Comparison of ENCODE assay signal across 1 cellular context in the genomic region with DNA sequence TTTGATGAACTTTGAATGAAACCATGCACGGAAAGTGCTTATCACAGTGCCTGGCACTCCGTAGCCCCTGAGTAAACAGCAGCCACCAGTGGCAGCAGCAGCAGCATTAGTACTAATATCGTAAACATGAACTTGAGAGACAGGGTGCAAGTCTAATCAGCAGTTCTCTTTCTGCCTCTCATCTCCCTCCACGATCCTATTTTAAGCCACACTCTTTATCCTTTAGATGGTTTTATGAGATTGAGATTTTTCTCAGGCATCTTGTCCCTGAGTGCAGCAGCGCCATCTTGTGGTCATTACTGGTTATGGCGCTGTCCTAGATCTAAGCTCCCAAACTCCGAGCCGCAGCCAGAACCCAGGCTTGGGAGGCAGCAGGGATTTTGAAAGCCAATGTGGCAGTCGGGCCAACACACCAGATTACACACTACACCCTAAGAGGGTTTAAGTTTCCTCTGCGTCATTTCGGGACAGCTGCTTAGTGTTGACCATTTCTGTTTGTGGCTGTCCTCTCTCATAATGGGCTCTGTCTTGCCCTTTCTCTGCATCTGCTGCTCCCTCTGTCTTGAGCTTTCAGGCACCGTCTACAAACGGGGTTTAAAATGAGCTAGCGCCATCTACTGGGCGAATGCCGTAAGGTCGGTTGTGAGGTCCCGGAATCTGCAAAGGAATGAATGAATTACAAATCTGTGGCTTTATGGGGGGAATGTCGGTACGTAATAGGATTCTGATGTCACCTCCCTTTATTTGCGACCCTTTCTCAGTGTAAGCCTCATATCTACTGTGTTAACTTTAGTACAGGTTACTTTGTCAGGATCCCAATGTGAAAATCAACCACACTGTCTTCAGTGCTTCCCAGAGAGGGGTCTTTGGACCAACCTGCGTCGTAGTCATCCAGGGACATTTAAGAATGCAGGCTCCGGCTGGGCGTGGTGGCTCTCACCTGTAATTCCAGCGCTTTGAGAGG.
TF ChIP-seq lines count a peak whose summit lies in the region.

No MANE protein-coding gene starts in this region.

TF ChIP-seq in K562, 482 proteins besides CTCF, POLR2A, EP300 and RAD21 (continued from another document and continues in another):
- TF ChIP-seq TAF9B (IDR thresholded peaks at IDR 0.05; ENCODE audit: partially characterized antibody) (no peak), KAT8 (IDR thresholded peaks at IDR 0.05; ENCODE audit: low read depth) (no peak), ZNF124 (CRISPR knock-in tag; IDR thresholded peaks at IDR 0.05) (no peak), CBX2 (IDR thresholded peaks at IDR 0.05; ENCODE audit: insufficient read depth, low read length, poor library complexity, severe bottlenecking) (no peak), RB1 (IDR thresholded peaks at IDR 0.05; ENCODE audit: low read depth) (peak; percentile 43; the same call in 1 of the 2 replicates), NR2C2 (CRISPR knock-in tag; IDR thresholded peaks at IDR 0.05) (no peak), NR2C2 (tag; IDR thresholded peaks at IDR 0.05) (no peak), TARDBP (IDR thresholded peaks at IDR 0.05) (peak; percentile 74; the same call in 1 of the 2 replicates), DIDO1 (tag; IDR thresholded peaks at IDR 0.05; ENCODE audit: low read depth) (no peak), TCF7L2 (IDR thresholded peaks at IDR 0.05; ENCODE audit: low read depth, low read length) (no peak), ZNF384 (IDR thresholded peaks at IDR 0.05; ENCODE audit: low read depth, low read length) (peak; percentile 4; the same call in 1 of the 2 replicates), HBP1 (CRISPR knock-in tag; IDR thresholded peaks at IDR 0.05) (no peak), NR1H2 (CRISPR knock-in tag; IDR thresholded peaks at IDR 0.05) (no peak), ZNF23 (CRISPR knock-in tag; IDR thresholded peaks at IDR 0.05) (no peak), ZBTB1 (CRISPR knock-in tag; IDR thresholded peaks at IDR 0.05; ENCODE audit: borderline replicate concordance, low read depth) (no peak), ATF7 (IDR thresholded peaks at IDR 0.05) (0 out of 2 replicates have a peak, but pooled peaks have one; percentile 42), ATF1 (CRISPR knock-in tag; IDR thresholded peaks at IDR 0.05) (no peak), ATF1 (tag; IDR thresholded peaks at IDR 0.05) (peak; percentile 28; the same call in 1 of the 2 replicates), TBL1XR1 (IDR thresholded peaks at IDR 0.05; ENCODE audit: low read length in 2 of 2) (no peak), HNRNPL (IDR thresholded peaks at IDR 0.05; ENCODE audit: low read depth, low read length) (no peak), PTBP1 (IDR thresholded peaks at IDR 0.05; ENCODE audit: low read depth, low read length) (no peak), GTF2F1 (IDR thresholded peaks at IDR 0.05; ENCODE audit: low read depth, low read length) (no peak), ZFPM2 (CRISPR knock-in tag; IDR thresholded peaks at IDR 0.05) (no peak), ATF6 (CRISPR knock-in tag; IDR thresholded peaks at IDR 0.05) (no peak)
- TF ChIP-seq, protein P1, sequence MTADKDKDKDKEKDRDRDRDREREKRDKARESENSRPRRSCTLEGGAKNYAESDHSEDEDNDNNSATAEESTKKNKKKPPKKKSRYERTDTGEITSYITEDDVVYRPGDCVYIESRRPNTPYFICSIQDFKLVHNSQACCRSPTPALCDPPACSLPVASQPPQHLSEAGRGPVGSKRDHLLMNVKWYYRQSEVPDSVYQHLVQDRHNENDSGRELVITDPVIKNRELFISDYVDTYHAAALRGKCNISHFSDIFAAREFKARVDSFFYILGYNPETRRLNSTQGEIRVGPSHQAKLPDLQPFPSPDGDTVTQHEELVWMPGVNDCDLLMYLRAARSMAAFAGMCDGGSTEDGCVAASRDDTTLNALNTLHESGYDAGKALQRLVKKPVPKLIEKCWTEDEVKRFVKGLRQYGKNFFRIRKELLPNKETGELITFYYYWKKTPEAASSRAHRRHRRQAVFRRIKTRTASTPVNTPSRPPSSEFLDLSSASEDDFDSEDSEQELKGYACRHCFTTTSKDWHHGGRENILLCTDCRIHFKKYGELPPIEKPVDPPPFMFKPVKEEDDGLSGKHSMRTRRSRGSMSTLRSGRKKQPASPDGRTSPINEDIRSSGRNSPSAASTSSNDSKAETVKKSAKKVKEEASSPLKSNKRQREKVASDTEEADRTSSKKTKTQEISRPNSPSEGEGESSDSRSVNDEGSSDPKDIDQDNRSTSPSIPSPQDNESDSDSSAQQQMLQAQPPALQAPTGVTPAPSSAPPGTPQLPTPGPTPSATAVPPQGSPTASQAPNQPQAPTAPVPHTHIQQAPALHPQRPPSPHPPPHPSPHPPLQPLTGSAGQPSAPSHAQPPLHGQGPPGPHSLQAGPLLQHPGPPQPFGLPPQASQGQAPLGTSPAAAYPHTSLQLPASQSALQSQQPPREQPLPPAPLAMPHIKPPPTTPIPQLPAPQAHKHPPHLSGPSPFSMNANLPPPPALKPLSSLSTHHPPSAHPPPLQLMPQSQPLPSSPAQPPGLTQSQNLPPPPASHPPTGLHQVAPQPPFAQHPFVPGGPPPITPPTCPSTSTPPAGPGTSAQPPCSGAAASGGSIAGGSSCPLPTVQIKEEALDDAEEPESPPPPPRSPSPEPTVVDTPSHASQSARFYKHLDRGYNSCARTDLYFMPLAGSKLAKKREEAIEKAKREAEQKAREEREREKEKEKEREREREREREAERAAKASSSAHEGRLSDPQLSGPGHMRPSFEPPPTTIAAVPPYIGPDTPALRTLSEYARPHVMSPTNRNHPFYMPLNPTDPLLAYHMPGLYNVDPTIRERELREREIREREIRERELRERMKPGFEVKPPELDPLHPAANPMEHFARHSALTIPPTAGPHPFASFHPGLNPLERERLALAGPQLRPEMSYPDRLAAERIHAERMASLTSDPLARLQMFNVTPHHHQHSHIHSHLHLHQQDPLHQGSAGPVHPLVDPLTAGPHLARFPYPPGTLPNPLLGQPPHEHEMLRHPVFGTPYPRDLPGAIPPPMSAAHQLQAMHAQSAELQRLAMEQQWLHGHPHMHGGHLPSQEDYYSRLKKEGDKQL (CRISPR knock-in tag; IDR thresholded peaks at IDR 0.05; ENCODE audit: borderline replicate concordance) = no peak
- TF ChIP-seq, protein P2, sequence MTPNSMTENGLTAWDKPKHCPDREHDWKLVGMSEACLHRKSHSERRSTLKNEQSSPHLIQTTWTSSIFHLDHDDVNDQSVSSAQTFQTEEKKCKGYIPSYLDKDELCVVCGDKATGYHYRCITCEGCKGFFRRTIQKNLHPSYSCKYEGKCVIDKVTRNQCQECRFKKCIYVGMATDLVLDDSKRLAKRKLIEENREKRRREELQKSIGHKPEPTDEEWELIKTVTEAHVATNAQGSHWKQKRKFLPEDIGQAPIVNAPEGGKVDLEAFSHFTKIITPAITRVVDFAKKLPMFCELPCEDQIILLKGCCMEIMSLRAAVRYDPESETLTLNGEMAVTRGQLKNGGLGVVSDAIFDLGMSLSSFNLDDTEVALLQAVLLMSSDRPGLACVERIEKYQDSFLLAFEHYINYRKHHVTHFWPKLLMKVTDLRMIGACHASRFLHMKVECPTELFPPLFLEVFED (CRISPR knock-in tag; conservative IDR thresholded peaks at IDR 0.05) = no peak
- TF ChIP-seq, protein P3, sequence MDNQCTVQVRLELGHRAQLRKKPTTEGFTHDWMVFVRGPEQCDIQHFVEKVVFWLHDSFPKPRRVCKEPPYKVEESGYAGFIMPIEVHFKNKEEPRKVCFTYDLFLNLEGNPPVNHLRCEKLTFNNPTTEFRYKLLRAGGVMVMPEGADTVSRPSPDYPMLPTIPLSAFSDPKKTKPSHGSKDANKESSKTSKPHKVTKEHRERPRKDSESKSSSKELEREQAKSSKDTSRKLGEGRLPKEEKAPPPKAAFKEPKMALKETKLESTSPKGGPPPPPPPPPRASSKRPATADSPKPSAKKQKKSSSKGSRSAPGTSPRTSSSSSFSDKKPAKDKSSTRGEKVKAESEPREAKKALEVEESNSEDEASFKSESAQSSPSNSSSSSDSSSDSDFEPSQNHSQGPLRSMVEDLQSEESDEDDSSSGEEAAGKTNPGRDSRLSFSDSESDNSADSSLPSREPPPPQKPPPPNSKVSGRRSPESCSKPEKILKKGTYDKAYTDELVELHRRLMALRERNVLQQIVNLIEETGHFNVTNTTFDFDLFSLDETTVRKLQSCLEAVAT (IDR thresholded peaks at IDR 0.05) = no peak
- TF ChIP-seq, protein P4, sequence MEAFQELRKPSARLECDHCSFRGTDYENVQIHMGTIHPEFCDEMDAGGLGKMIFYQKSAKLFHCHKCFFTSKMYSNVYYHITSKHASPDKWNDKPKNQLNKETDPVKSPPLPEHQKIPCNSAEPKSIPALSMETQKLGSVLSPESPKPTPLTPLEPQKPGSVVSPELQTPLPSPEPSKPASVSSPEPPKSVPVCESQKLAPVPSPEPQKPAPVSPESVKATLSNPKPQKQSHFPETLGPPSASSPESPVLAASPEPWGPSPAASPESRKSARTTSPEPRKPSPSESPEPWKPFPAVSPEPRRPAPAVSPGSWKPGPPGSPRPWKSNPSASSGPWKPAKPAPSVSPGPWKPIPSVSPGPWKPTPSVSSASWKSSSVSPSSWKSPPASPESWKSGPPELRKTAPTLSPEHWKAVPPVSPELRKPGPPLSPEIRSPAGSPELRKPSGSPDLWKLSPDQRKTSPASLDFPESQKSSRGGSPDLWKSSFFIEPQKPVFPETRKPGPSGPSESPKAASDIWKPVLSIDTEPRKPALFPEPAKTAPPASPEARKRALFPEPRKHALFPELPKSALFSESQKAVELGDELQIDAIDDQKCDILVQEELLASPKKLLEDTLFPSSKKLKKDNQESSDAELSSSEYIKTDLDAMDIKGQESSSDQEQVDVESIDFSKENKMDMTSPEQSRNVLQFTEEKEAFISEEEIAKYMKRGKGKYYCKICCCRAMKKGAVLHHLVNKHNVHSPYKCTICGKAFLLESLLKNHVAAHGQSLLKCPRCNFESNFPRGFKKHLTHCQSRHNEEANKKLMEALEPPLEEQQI (IDR thresholded peaks at IDR 0.05) = no peak
- TF ChIP-seq, protein P5, sequence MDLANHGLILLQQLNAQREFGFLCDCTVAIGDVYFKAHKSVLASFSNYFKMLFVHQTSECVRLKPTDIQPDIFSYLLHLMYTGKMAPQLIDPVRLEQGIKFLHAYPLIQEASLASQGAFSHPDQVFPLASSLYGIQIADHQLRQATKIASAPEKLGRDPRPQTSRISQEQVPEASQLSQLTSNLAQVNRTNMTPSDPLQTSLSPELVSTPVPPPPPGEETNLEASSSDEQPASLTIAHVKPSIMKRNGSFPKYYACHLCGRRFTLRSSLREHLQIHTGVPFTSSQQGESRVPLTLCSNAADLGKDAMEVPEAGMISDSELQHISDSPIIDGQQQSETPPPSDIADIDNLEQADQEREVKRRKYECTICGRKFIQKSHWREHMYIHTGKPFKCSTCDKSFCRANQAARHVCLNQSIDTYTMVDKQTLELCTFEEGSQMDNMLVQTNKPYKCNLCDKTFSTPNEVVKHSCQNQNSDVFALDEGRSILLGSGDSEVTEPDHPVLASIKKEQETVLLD (IDR thresholded peaks at IDR 0.05) = no peak
- TF ChIP-seq, protein P6, sequence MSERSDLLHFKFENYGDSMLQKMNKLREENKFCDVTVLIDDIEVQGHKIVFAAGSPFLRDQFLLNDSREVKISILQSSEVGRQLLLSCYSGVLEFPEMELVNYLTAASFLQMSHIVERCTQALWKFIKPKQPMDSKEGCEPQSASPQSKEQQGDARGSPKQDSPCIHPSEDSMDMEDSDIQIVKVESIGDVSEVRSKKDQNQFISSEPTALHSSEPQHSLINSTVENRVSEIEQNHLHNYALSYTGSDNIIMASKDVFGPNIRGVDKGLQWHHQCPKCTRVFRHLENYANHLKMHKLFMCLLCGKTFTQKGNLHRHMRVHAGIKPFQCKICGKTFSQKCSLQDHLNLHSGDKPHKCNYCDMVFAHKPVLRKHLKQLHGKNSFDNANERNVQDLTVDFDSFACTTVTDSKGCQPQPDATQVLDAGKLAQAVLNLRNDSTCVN (CRISPR knock-in tag; IDR thresholded peaks at IDR 0.05) = no peak
- TF ChIP-seq, protein P7, sequence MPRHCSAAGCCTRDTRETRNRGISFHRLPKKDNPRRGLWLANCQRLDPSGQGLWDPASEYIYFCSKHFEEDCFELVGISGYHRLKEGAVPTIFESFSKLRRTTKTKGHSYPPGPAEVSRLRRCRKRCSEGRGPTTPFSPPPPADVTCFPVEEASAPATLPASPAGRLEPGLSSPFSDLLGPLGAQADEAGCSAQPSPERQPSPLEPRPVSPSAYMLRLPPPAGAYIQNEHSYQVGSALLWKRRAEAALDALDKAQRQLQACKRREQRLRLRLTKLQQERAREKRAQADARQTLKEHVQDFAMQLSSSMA (CRISPR knock-in tag; IDR thresholded peaks at IDR 0.05) = no peak
- TF ChIP-seq, protein P8, sequence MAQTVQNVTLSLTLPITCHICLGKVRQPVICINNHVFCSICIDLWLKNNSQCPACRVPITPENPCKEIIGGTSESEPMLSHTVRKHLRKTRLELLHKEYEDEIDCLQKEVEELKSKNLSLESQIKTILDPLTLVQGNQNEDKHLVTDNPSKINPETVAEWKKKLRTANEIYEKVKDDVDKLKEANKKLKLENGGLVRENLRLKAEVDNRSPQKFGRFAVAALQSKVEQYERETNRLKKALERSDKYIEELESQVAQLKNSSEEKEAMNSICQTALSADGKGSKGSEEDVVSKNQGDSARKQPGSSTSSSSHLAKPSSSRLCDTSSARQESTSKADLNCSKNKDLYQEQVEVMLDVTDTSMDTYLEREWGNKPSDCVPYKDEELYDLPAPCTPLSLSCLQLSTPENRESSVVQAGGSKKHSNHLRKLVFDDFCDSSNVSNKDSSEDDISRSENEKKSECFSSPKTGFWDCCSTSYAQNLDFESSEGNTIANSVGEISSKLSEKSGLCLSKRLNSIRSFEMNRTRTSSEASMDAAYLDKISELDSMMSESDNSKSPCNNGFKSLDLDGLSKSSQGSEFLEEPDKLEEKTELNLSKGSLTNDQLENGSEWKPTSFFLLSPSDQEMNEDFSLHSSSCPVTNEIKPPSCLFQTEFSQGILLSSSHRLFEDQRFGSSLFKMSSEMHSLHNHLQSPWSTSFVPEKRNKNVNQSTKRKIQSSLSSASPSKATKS (CRISPR knock-in tag; IDR thresholded peaks at IDR 0.05) = no peak
